ENCODE assay signal across 18 cellular contexts in the genomic region with DNA sequence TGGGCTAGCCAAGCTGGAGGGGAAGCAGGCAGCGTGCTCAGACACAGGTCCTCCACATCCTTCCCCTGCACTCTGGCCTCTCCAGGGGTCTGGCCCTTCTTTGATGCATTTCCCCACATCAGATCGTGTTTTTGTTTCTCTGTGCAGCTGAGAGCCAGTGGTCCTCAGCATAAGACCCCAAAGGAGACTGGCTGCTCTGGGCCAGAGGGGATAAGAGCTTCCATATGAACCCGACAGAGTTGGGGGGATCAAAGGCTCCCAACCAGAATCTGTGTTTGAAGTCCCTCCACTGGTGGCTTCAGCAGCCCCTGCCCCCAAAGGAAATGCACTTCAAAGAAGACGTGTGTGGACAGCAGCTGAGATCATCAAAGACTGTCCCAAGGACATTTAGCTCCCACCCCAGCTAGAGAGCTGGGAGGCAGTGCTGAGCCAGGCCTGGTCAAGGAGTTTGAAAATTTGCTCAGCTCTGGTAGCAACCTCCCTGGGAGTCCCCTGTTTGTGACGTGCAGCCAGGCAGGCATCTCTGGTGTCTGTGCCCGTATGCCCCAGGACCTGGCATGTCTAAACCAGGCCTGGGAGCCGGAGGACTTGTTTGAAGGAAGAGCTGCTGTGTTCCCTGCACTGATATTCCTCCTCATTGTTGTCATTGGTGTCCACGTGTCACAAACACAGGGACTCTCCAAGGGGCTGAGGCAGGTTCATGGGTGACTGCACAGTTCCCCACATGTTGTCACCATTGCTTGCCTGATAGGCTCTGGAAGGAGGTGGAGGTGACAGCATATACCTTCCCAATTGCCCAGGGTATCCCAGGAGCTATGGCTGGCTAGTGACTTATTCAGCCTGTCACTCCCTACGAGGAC.
DNase-seq lines count a peak whose midpoint lies in the region; ATAC-seq, FAIRE-seq and TF ChIP-seq lines count a peak whose summit lies in the region.
"Had no signal": no experiment of that assay in that cellular context is flagged by ENCODE, and none has a peak within 500 bp of the region (broad histone marks: within the 10 kb centered on the region; RNA-seq: fewer than 3 reads in every experiment).

No MANE protein-coding gene starts in this region.

- no peak overlapping the region for H2BK12ac ChIP-seq in H1 (ENCODE audit: low read depth, low read length)

- H3K4me1 ChIP-seq in H1 (replicated peaks in 1 of 4; ENCODE audit: control insufficient read depth in 3 of 4, insufficient read depth in 4 of 4, low read length in 3 of 4): peaks cover 0 to 12% (median 6%) of the 10 kb centered on the region in 4 experiments; a peak in 5 of 7 replicates
- H3K4me1 ChIP-seq: SJCRH30 had no signal

- no peaks in the 10 kb centered on the region for H3K4me1 Mint-ChIP-seq in osteocyte (ENCODE audit: unreplicated experiment)
- H3K4me1 Mint-ChIP-seq in activated T-helper 17 cell treated with anti-CD3 and anti-CD28 coated beads, Interleukin-2, amount 50 U/mL, for 72 hours: no peaks in the 10 kb centered on the region
- H3K4me1 Mint-ChIP-seq: B cell had no signal

- no peak overlapping the region for H4K5ac ChIP-seq in H1 (ENCODE audit: insufficient read length, low read depth, low read length)

- H3K79me1 ChIP-seq in H1 (ENCODE audit: low read depth, low read length): no peaks in the 10 kb centered on the region

- peaks cover 57% of the 10 kb centered on the region for H3K36me3 Mint-ChIP-seq in osteocyte (ENCODE audit: unreplicated experiment)
- no peaks in the 10 kb centered on the region for H3K36me3 Mint-ChIP-seq in activated T-helper 17 cell treated with anti-CD3 and anti-CD28 coated beads, Interleukin-2, amount 50 U/mL, for 72 hours (ENCODE audit: low read depth)

- H2AK5ac ChIP-seq in H1 (ENCODE audit: low read depth, low read length): no peak overlapping the region

- TF ChIP-seq RAD21 in H1 (IDR thresholded peaks at IDR 0.05 in 1 of 2, conservative IDR thresholded peaks at IDR 0.05 in 1 of 2; ENCODE audit: low read depth in 2 of 2, low read length in 2 of 2): no peak

- ATAC-seq in GM21447 (IDR thresholded peaks at IDR 0.05; ENCODE audit: unreplicated experiment) (peak; percentile 55), HG02852 (IDR thresholded peaks at IDR 0.05; ENCODE audit: unreplicated experiment) (peak; percentile 66), omental fat pad (ENCODE audit: low FRiP score) (no peak)
- ATAC-seq in activated T-helper 17 cell treated with anti-CD3 and anti-CD28 coated beads, Interleukin-2, amount 50 U/mL, for 72 hours (replicated peaks): no peak

- no peak for TF ChIP-seq EP300 in H1 (IDR thresholded peaks at IDR 0.05; ENCODE audit: borderline replicate concordance in 1 of 2, low read depth in 2 of 2, low read length in 2 of 2)

- no peak overlapping the region for H3K4me3 ChIP-seq in H1 (ENCODE audit: extremely low read depth in 1 of 4, insufficient read depth in 2 of 4, low read depth in 3 of 4, low read length in 4 of 4)
- H3K4me3 ChIP-seq: SJCRH30 had no signal

- DNase-seq in H1 (ENCODE audit: low read depth in 1 of 2, low spot score in 2 of 2) (no peak), osteocyte (ENCODE audit: extremely low spot score, unreplicated experiment) (peak; percentile 48), omental fat pad (ENCODE audit: low spot score) (no peak), amygdala (lab: John Stamatoyannopoulos, UW) (no peak)
- DNase-seq: CD4-positive, alpha-beta T cell; DMS79 treated with DMSO at 0.1 percent for 48 hours; GDM1; H7; IMR-90; NCI-H1417 treated with DMSO at 0.1 percent for 48 hours; NCI-H2029; NCI-H524; RPMI8226; SJCRH30 had no signal

- H3K27ac ChIP-seq in H1 (ENCODE audit: low read depth, low read length): no peak overlapping the region
- H3K27ac ChIP-seq: SJCRH30 had no signal

- 0 out of 2 replicates have a peak overlapping the region, but pooled peaks have one; percentile 60 for H2BK5ac ChIP-seq in H1 (ENCODE audit: low read depth, low read length)

- TF ChIP-seq CTCF in H1 (IDR thresholded peaks at IDR 0.05; ENCODE audit: control extremely low read depth in 1 of 3, insufficient read depth in 1 of 3, low read depth in 1 of 3, low read length in 3 of 3): no peak
- TF ChIP-seq CTCF in osteocyte (IDR thresholded peaks at IDR 0.05): no peak
- no peak for TF ChIP-seq CTCF in omental fat pad (IDR thresholded peaks at IDR 0.05)

- H4K91ac ChIP-seq in H1 (replicated peaks; ENCODE audit: insufficient read length, low read length): no peak overlapping the region

- no peak overlapping the region for H3K14ac ChIP-seq in H1 (ENCODE audit: insufficient read length)

- no peak overlapping the region for H3K4ac ChIP-seq in H1 (replicated peaks; ENCODE audit: insufficient read length, low read depth, low read length)

- CTCF ChIA-PET in H1 (lab: Charles Lee; ENCODE audit: partially characterized antibody): interaction anchor here (1.0 to 2.8 kb wide), 7 partner anchors 9 to 241 kb away, joined by 3 to 7 read pairs (median 5); no protein-coding TSS in a partner anchor

- 93% methylated on average over 9 of the region's 9 CpGs; no CpG with 5 or more reads in 1 of the 2 experiments for WGBS in H1 (ENCODE audit: extremely low coverage in 1 of 2, insufficient coverage in 1 of 2, insufficient read length in 1 of 2, insufficient replicate concordance in 2 of 2, low coverage in 1 of 2, low lambda C conversion rate in 2 of 2, missing lambda C conversion rate in 1 of 2), 2 experiments

- H4K8ac ChIP-seq in H1 (ENCODE audit: extremely low read depth, insufficient read depth, low read length): peak overlapping the region; percentile 20; the same call in 1 of the 2 replicates

- H3K27ac Mint-ChIP-seq in osteocyte (ENCODE audit: unreplicated experiment): peak overlapping the region; percentile 16
- no peak overlapping the region for H3K27ac Mint-ChIP-seq in activated T-helper 17 cell treated with anti-CD3 and anti-CD28 coated beads, Interleukin-2, amount 50 U/mL, for 72 hours
- H3K27ac Mint-ChIP-seq: B cell; CD4-positive, alpha-beta T cell had no signal

- H3K4me2 ChIP-seq in H1 (ENCODE audit: insufficient read depth in 1 of 2, low read depth in 2 of 2, low read length in 2 of 2): no peak overlapping the region

- no peaks in the 10 kb centered on the region for H4K20me1 ChIP-seq in H1 (replicated peaks in 1 of 2; ENCODE audit: control insufficient read depth in 1 of 2, insufficient read depth in 2 of 2, low read length in 2 of 2)

- no peak overlapping the region for H3K23ac ChIP-seq in H1 (ENCODE audit: insufficient read length)

- POLR2A ChIA-PET in H1 (lab: Charles Lee; ENCODE audit: partially characterized antibody): no interaction called here

- H2BK15ac ChIP-seq in H1 (ENCODE audit: low read length): no peak overlapping the region

- no peak for FAIRE-seq in H1 (lab: Jason Lieb, UNC)

- no peak overlapping the region for H3K4me3 Mint-ChIP-seq in osteocyte (ENCODE audit: unreplicated experiment)
- H3K4me3 Mint-ChIP-seq in activated T-helper 17 cell treated with anti-CD3 and anti-CD28 coated beads, Interleukin-2, amount 50 U/mL, for 72 hours: no peak overlapping the region
- H3K4me3 Mint-ChIP-seq: B cell; CD4-positive, alpha-beta T cell had no signal

- no peaks in the 10 kb centered on the region for H3K27me3 ChIP-seq in H1 (replicated peaks in 1 of 4; ENCODE audit: control insufficient read depth in 3 of 4, extremely low read depth in 1 of 4, insufficient read depth in 3 of 4, low read length in 3 of 4)
- H3K27me3 ChIP-seq: SJCRH30 had no signal

- no peak for TF ChIP-seq POLR2A in H1 (IDR thresholded peaks at IDR 0.05; ENCODE audit: control extremely low read depth in 1 of 2, low read depth in 2 of 2, low read length in 2 of 2)

- no peak overlapping the region for H2AFZ ChIP-seq in H1 (ENCODE audit: low read length)

- H3K18ac ChIP-seq in H1 (ENCODE audit: extremely low read depth, low read length): no peak overlapping the region

- no peaks in the 10 kb centered on the region for H3K9me3 Mint-ChIP-seq in osteocyte (ENCODE audit: unreplicated experiment)
- H3K9me3 Mint-ChIP-seq in activated T-helper 17 cell treated with anti-CD3 and anti-CD28 coated beads, Interleukin-2, amount 50 U/mL, for 72 hours: no peaks in the 10 kb centered on the region
- H3K9me3 Mint-ChIP-seq: CD4-positive, alpha-beta T cell had no signal

- H3K79me2 ChIP-seq in H1 (ENCODE audit: control insufficient read depth in 1 of 2, insufficient read depth in 2 of 2, low read length in 2 of 2): no peaks in the 10 kb centered on the region

- H3K36me3 ChIP-seq in H1 (ENCODE audit: control insufficient read depth in 2 of 4, insufficient read depth in 4 of 4, low read length in 3 of 4): peaks cover 2 to 19% (median 17%) of the 10 kb centered on the region in 4 experiments; a peak in 6 of 8 replicates

- no peak overlapping the region for H3K56ac ChIP-seq in H1 (replicated peaks; ENCODE audit: insufficient read length, low read depth, low read length)

- H2BK120ac ChIP-seq in H1 (replicated peaks; ENCODE audit: low read depth, low read length): no peak overlapping the region

- no peaks in the 10 kb centered on the region for H3K9me3 ChIP-seq in H1 (ENCODE audit: insufficient read depth in 2 of 2, low read depth in 1 of 2, low read length in 1 of 2)
- H3K9me3 ChIP-seq: SJCRH30 had no signal

- H3K23me2 ChIP-seq in H1 (ENCODE audit: low read depth, low read length): no peaks in the 10 kb centered on the region

- no peak overlapping the region for H2BK20ac ChIP-seq in H1 (ENCODE audit: low read length)

- no peak overlapping the region for H3K9ac ChIP-seq in H1 (replicated peaks in 1 of 4; ENCODE audit: extremely low read depth in 1 of 4, low read depth in 3 of 4, low read length in 3 of 4)

- H3K27me3 Mint-ChIP-seq in osteocyte (ENCODE audit: unreplicated experiment): no peaks in the 10 kb centered on the region
- H3K27me3 Mint-ChIP-seq in activated T-helper 17 cell treated with anti-CD3 and anti-CD28 coated beads, Interleukin-2, amount 50 U/mL, for 72 hours: peaks cover 17% of the 10 kb centered on the region
- H3K27me3 Mint-ChIP-seq: B cell had no signal

TF ChIP-seq in H1, 55 proteins besides CTCF, POLR2A, EP300 and RAD21:
- no peak for TF ChIP-seq BACH1 (IDR thresholded peaks at IDR 0.05; ENCODE audit: low read length)

Comparison
In these comparisons a context has a peak if more than half of its experiments do, and no peak if none do; other contexts are left out.
1. ATAC-seq: peak in GM21447 (single experiment) and HG02852 (single experiment); none in omental fat pad (single experiment) and activated T-helper 17 cell treated with anti-CD3 and anti-CD28 coated beads, Interleukin-2, amount 50 U/mL, for 72 hours (single experiment).